In the genomic region with DNA sequence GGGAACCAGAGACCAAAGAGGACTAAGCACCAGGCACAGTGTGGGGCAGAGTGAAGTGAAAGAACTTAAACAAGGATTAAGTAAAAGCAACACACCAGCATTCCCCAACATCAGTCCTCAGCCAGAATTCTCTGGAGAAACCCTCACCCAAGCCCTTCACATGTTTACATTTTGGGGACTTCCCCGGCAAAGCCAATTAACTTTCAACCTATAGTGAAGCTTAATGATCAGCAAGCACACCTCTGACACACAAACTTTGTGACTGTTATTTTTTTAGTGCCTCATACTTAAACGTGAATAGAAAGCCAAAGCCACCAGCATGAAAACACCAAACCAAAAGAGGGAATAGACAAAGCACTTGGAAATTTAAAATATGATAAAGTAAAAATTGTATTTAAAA, we compare ENCODE assay signal across 7 cellular contexts. TPM values are rescaled to one million over a fixed set of nuclear protein-coding genes. Genes with fewer than 3 reads are reported as not detected.
DNase-seq lines count a peak whose midpoint lies in the region; ATAC-seq, FAIRE-seq and TF ChIP-seq lines count a peak whose summit lies in the region.
"Not testable (repeated sequence)": the region's sequence is repeated elsewhere in the genome, so short reads cannot be mapped to it uniquely, and the experiment has no call there.
"Had no signal": no experiment of that assay in that cellular context is flagged by ENCODE, and none has a peak within 500 bp of the region (broad histone marks: within the 10 kb centered on the region; RNA-seq: fewer than 3 reads in every experiment).

No MANE protein-coding gene starts in this region.

- not testable (repeated sequence) for H2BK15ac ChIP-seq in H1 (ENCODE audit: low read length)

- H3K79me1 ChIP-seq in H1 (ENCODE audit: low read depth, low read length): not testable (repeated sequence)

- RAD21 ChIA-PET in GM12878 (lab: Charles Lee; ENCODE audit: unreplicated experiment): not testable (repeated sequence)

- TF ChIP-seq EP300 in GM12878 (IDR thresholded peaks at IDR 0.05; ENCODE audit: borderline replicate concordance in 1 of 2, control insufficient read depth in 1 of 2, low read depth in 2 of 2, low read length in 2 of 2); H1 (IDR thresholded peaks at IDR 0.05; ENCODE audit: borderline replicate concordance in 1 of 2, low read depth in 2 of 2, low read length in 2 of 2): not testable (repeated sequence)

- not testable (repeated sequence) for H2BK20ac ChIP-seq in H1 (ENCODE audit: low read length)

- H3K23ac ChIP-seq in H1 (ENCODE audit: insufficient read length): not testable (repeated sequence)

- not testable (repeated sequence) for H3K27me3 ChIP-seq in GM12878 (replicated peaks in 1 of 2; ENCODE audit: control insufficient read depth in 2 of 2, insufficient read depth in 2 of 2, low read length in 1 of 2); H1 (replicated peaks in 1 of 4; ENCODE audit: control insufficient read depth in 3 of 4, extremely low read depth in 1 of 4, insufficient read depth in 3 of 4, low read length in 3 of 4)

- not testable (repeated sequence) for H3K18ac ChIP-seq in H1 (ENCODE audit: extremely low read depth, low read length)

- in situ Hi-C loops in GM12878 (cut with MboI): not testable (repeated sequence)

- SMC1A ChIA-PET in GM12878 (lab: Charles Lee; ENCODE audit: uncharacterized antibody, unreplicated experiment): not testable (repeated sequence)

- ATAC-seq in GM12878: not testable (repeated sequence)
- peak; percentile 71 for ATAC-seq in left colon

- not testable (repeated sequence) for H3K9ac ChIP-seq in GM12878 (ENCODE audit: control insufficient read depth, insufficient read depth, low read length); H1 (replicated peaks in 1 of 4; ENCODE audit: extremely low read depth in 1 of 4, low read depth in 3 of 4, low read length in 3 of 4)

- not testable (repeated sequence) for H3K23me2 ChIP-seq in H1 (ENCODE audit: low read depth, low read length)

- H2BK12ac ChIP-seq in H1 (ENCODE audit: low read depth, low read length): not testable (repeated sequence)

- not testable (repeated sequence) for H4K91ac ChIP-seq in H1 (replicated peaks; ENCODE audit: insufficient read length, low read length)

- CTCF ChIA-PET in GM12878 (lab: Yijun Ruan, JAX); H1 (lab: Charles Lee; ENCODE audit: partially characterized antibody): not testable (repeated sequence)

- H2BK120ac ChIP-seq in H1 (replicated peaks; ENCODE audit: low read depth, low read length): not testable (repeated sequence)

- POLR2A ChIA-PET in GM12878 (lab: Charles Lee); H1 (lab: Charles Lee; ENCODE audit: partially characterized antibody): not testable (repeated sequence)

- H3K4me3 ChIP-seq in GM12878; H1 (ENCODE audit: extremely low read depth in 1 of 4, insufficient read depth in 2 of 4, low read depth in 3 of 4, low read length in 4 of 4): not testable (repeated sequence)

- H3K9me3 ChIP-seq in GM12878 (replicated peaks; ENCODE audit: control insufficient read depth, insufficient read depth, low read length); H1 (ENCODE audit: insufficient read depth in 2 of 2, low read depth in 1 of 2, low read length in 1 of 2): not testable (repeated sequence)

- DNase-seq in GM12891 (ENCODE audit: insufficient read length, low spot score); GM19239 (ENCODE audit: insufficient read length, low spot score); GM12878 (ENCODE audit: low read depth, low spot score); H1 (ENCODE audit: low read depth in 1 of 2, low spot score in 2 of 2); left colon: not testable (repeated sequence)

- H4K8ac ChIP-seq in H1 (ENCODE audit: extremely low read depth, insufficient read depth, low read length): not testable (repeated sequence)

- H3K4me1 ChIP-seq in GM12878 (ENCODE audit: control insufficient read depth, insufficient read depth, low read length); H1 (replicated peaks in 1 of 4; ENCODE audit: control insufficient read depth in 3 of 4, insufficient read depth in 4 of 4, low read length in 3 of 4): not testable (repeated sequence)

- no CpG with 5 or more reads among the region's 2 CpGs for WGBS in GM12878 (ENCODE audit: insufficient coverage, insufficient replicate concordance, low lambda C conversion rate, missing lambda C conversion rate)
- no CpG with 5 or more reads among the region's 2 CpGs for WGBS in H1 (ENCODE audit: extremely low coverage in 1 of 2, insufficient coverage in 1 of 2, insufficient read length in 1 of 2, insufficient replicate concordance in 2 of 2, low coverage in 1 of 2, low lambda C conversion rate in 2 of 2, missing lambda C conversion rate in 1 of 2), 2 experiments

- H3K79me2 ChIP-seq in GM12878 (ENCODE audit: control insufficient read depth, insufficient read depth, low read length); H1 (ENCODE audit: control insufficient read depth in 1 of 2, insufficient read depth in 2 of 2, low read length in 2 of 2): not testable (repeated sequence)

- H3K4me2 ChIP-seq in GM12878 (ENCODE audit: control insufficient read depth, insufficient read depth); H1 (ENCODE audit: insufficient read depth in 1 of 2, low read depth in 2 of 2, low read length in 2 of 2): not testable (repeated sequence)

- not testable (repeated sequence) for H2AFZ ChIP-seq in GM12878 (ENCODE audit: control insufficient read depth, low read depth, low read length); H1 (ENCODE audit: low read length)

- TF ChIP-seq RAD21 in GM12878 (IDR thresholded peaks at IDR 0.05; ENCODE audit: insufficient read depth, low read depth, low read length); H1 (IDR thresholded peaks at IDR 0.05 in 1 of 2, conservative IDR thresholded peaks at IDR 0.05 in 1 of 2; ENCODE audit: low read depth in 2 of 2, low read length in 2 of 2): not testable (repeated sequence)

- not testable (repeated sequence) for TF ChIP-seq CTCF in GM12878 (IDR thresholded peaks at IDR 0.05 in 2 of 3, conservative IDR thresholded peaks at IDR 0.05 in 1 of 3; ENCODE audit: control insufficient read depth in 2 of 3, extremely low read depth in 1 of 3, insufficient read depth in 1 of 3, low read depth in 3 of 3, low read length in 3 of 3); H1 (IDR thresholded peaks at IDR 0.05; ENCODE audit: control extremely low read depth in 1 of 3, insufficient read depth in 1 of 3, low read depth in 1 of 3, low read length in 3 of 3)

- intact Hi-C loops in GM12878 (cut with micrococcal nuclease; ENCODE audit: unreplicated experiment); left colon (cut with DNase I, micrococcal nuclease): not testable (repeated sequence)

- H3K4ac ChIP-seq in H1 (replicated peaks; ENCODE audit: insufficient read length, low read depth, low read length): not testable (repeated sequence)

- not testable (repeated sequence) for H3K27ac ChIP-seq in GM12878 (ENCODE audit: control insufficient read depth, insufficient read depth); H1 (ENCODE audit: low read depth, low read length)

- not testable (repeated sequence) for H2AK5ac ChIP-seq in H1 (ENCODE audit: low read depth, low read length)

- TF ChIP-seq POLR2A in GM12891 (IDR thresholded peaks at IDR 0.05; ENCODE audit: low read depth, low read length); GM12878 (IDR thresholded peaks at IDR 0.05; ENCODE audit: low read depth, low read length); H1 (IDR thresholded peaks at IDR 0.05; ENCODE audit: control extremely low read depth in 1 of 2, low read depth in 2 of 2, low read length in 2 of 2): not testable (repeated sequence)

- H3K14ac ChIP-seq in H1 (ENCODE audit: insufficient read length): not testable (repeated sequence)

- H3K36me3 ChIP-seq in GM12878 (ENCODE audit: control insufficient read depth in 2 of 2, insufficient read depth in 2 of 2, low read length in 1 of 2); H1 (ENCODE audit: control insufficient read depth in 2 of 4, insufficient read depth in 4 of 4, low read length in 3 of 4): not testable (repeated sequence)

- H2BK5ac ChIP-seq in H1 (ENCODE audit: low read depth, low read length): not testable (repeated sequence)

- H4K20me1 ChIP-seq in GM12878 (ENCODE audit: control insufficient read depth, insufficient read depth); H1 (replicated peaks in 1 of 2; ENCODE audit: control insufficient read depth in 1 of 2, insufficient read depth in 2 of 2, low read length in 2 of 2): not testable (repeated sequence)

- not testable (repeated sequence) for H4K5ac ChIP-seq in H1 (ENCODE audit: insufficient read length, low read depth, low read length)

- not testable (repeated sequence) for H3K56ac ChIP-seq in H1 (replicated peaks; ENCODE audit: insufficient read length, low read depth, low read length)

- FAIRE-seq in GM12891 (lab: Jason Lieb, UNC) (peak; percentile 57), GM19239 (lab: Jason Lieb, UNC) (peak; percentile 54), GM12878 (lab: Jason Lieb, UNC) (peak; percentile 31), H1 (lab: Jason Lieb, UNC) (peak; percentile 45)

- TSS peak; percentile 84 for BruUV-seq in GM12878 (replicated peaks; lab: Mats Ljungman, UMichigan)

RNA-seq across cellular contexts. Expression of gene KIF24, which starts 55.5 kb away (rescaled TPM):
- polyA plus RNA-seq in GM12891 (2012; ENCODE audit: low read depth, missing spikeins): 1.6 TPM
- 8.8 and 9.8 TPM in 2 replicates for total RNA-seq in GM12878 (2013; cell fraction: nucleolus; rRNA removed)
- total RNA-seq in GM12878 (2014; rRNA removed) (6.0 and 6.7 TPM in 2 replicates), GM12878 (2014; rRNA removed; fragmentation: Illumina TruSeq; extraction: Trizol) (5.7 TPM in 2 replicates), GM12878 (2021) (5.2 and 5.3 TPM in 2 replicates), left colon (1 to 10 TPM; 1.3 to 2.2 TPM)
- polyA plus RNA-seq in GM12878 (2011; ENCODE audit: low read depth): 1.1 TPM
- polyA plus RNA-seq in GM12878 (2011; rRNA removed) (4.4 and 5.0 TPM in 2 replicates), GM12878 (2014; fragmentation: Illumina TruSeq; extraction: Trizol) (4.7 and 5.5 TPM in 2 replicates), GM12878 (2014; fragmentation: Nextera tagmentation; extraction: Ambion mirVana) (under 1 TPM; 0.58 to 0.66 TPM), GM12878 (2014; rRNA removed) (4.2 and 4.5 TPM in 2 replicates), GM12878 (2016; fragmentation: Nextera tagmentation; extraction: Ambion mirVana) (1 to 10 TPM; 5.8 to 6.0 TPM), H1 (2011; rRNA removed) (2.3 and 2.7 TPM in 2 replicates)
- 4.1 and 4.7 TPM in 2 replicates for polyA plus RNA-seq in GM12878 (2011; cell fraction: cytosol; rRNA removed)
- 7.0 and 7.2 TPM in 2 replicates for polyA plus RNA-seq in GM12878 (2011; cell fraction: nucleus; rRNA removed)
- 1.3 and 1.7 TPM in 2 replicates for polyA plus RNA-seq in GM12878 (2012)
- polyA minus RNA-seq in GM12878 (2011; rRNA and poly(A)+ RNA removed): 10.2 and 10.5 TPM in 2 replicates
- 2.9 and 4.2 TPM in 2 replicates for polyA minus RNA-seq in GM12878 (2011; cell fraction: cytosol; rRNA and poly(A)+ RNA removed)
- polyA minus RNA-seq in GM12878 (2011; cell fraction: nucleus; rRNA and poly(A)+ RNA removed): 4.2 and 7.8 TPM in 2 replicates
- total RNA-seq in H1 (2021; fragmentation: NEBNext Ultra II Directional; extraction: Animal tissue kit (Norgen Biotek cat#: 25700)): 3.9 and 4.5 TPM in 2 replicates
- 2.6 TPM for polyA plus RNA-seq in H1 (2011; cell fraction: cytosol; rRNA removed)
- 5.1 TPM for polyA plus RNA-seq in H1 (2011; cell fraction: nucleus; rRNA removed)
- 2.6 to 3.1 TPM (median 2.8 TPM) in 4 replicates for polyA plus RNA-seq in H1 (2012, experiment 1 of 2)
- 0.56 TPM for polyA plus RNA-seq in H1 (2012, experiment 2 of 2)
- polyA plus RNA-seq in H1 (2013, experiment 1 of 2): 1.8 TPM
- 1.7 TPM for polyA plus RNA-seq in H1 (2013, experiment 2 of 2)
- 8.9 and 10.7 TPM in 2 replicates for polyA minus RNA-seq in H1 (2011; rRNA and poly(A)+ RNA removed)
- 4.2 TPM for polyA minus RNA-seq in H1 (2011; cell fraction: cytosol; rRNA and poly(A)+ RNA removed)
- 7.3 TPM for polyA minus RNA-seq in H1 (2011; cell fraction: nucleus; rRNA and poly(A)+ RNA removed)
- polyA plus RNA-seq: CD4-positive, alpha-beta memory T cell; CD8-positive, alpha-beta memory T cell had no signal

RNA-seq across cellular contexts. Expression of gene NUDT2, which starts 55.8 kb away (rescaled TPM):
- polyA plus RNA-seq in GM12891 (2012; ENCODE audit: low read depth, missing spikeins): 27.3 TPM
- total RNA-seq in GM12878 (2013; cell fraction: nucleolus; rRNA removed): 4.5 and 7.5 TPM in 2 replicates
- total RNA-seq in GM12878 (2014; rRNA removed): 24.8 and 24.9 TPM in 2 replicates
- 28.7 and 31.2 TPM in 2 replicates for total RNA-seq in GM12878 (2014; rRNA removed; fragmentation: Illumina TruSeq; extraction: Trizol)
- total RNA-seq in GM12878 (2021): 23.8 and 24.5 TPM in 2 replicates
- 23.4 TPM for polyA plus RNA-seq in GM12878 (2011; ENCODE audit: low read depth)
- 46.6 and 46.8 TPM in 2 replicates for polyA plus RNA-seq in GM12878 (2011; rRNA removed)
- polyA plus RNA-seq in GM12878 (2011; cell fraction: cytosol; rRNA removed): 41.7 and 43.4 TPM in 2 replicates
- polyA plus RNA-seq in GM12878 (2011; cell fraction: nucleus; rRNA removed): 16.7 and 20.8 TPM in 2 replicates
- polyA plus RNA-seq in GM12878 (2012): 25.8 and 30.5 TPM in 2 replicates
- 29.2 and 30.1 TPM in 2 replicates for polyA plus RNA-seq in GM12878 (2014; fragmentation: Illumina TruSeq; extraction: Trizol)
- 10 to 100 TPM; 54.4 to 55.1 TPM for polyA plus RNA-seq in GM12878 (2014; fragmentation: Nextera tagmentation; extraction: Ambion mirVana)
- 27.7 and 27.8 TPM in 2 replicates for polyA plus RNA-seq in GM12878 (2014; rRNA removed)
- polyA plus RNA-seq in GM12878 (2016; fragmentation: Nextera tagmentation; extraction: Ambion mirVana): 10 to 100 TPM; 37.2 to 40.5 TPM
- 20.0 and 23.2 TPM in 2 replicates for polyA minus RNA-seq in GM12878 (2011; rRNA and poly(A)+ RNA removed)
- 4.0 and 4.9 TPM in 2 replicates for polyA minus RNA-seq in GM12878 (2011; cell fraction: cytosol; rRNA and poly(A)+ RNA removed)
- 2.3 and 4.7 TPM in 2 replicates for polyA minus RNA-seq in GM12878 (2011; cell fraction: nucleus; rRNA and poly(A)+ RNA removed)
- total RNA-seq in H1 (2021; fragmentation: NEBNext Ultra II Directional; extraction: Animal tissue kit (Norgen Biotek cat#: 25700)): 16.7 and 18.1 TPM in 2 replicates
- 16.2 and 23.7 TPM in 2 replicates for polyA plus RNA-seq in H1 (2011; rRNA removed)
- 28.9 TPM for polyA plus RNA-seq in H1 (2011; cell fraction: cytosol; rRNA removed)
- 11.2 TPM for polyA plus RNA-seq in H1 (2011; cell fraction: nucleus; rRNA removed)
- polyA plus RNA-seq in H1 (2012, experiment 1 of 2): 20.2 to 25.1 TPM (median 22.6 TPM) in 4 replicates
- 13.5 TPM for polyA plus RNA-seq in H1 (2012, experiment 2 of 2)
- 11.1 TPM for polyA plus RNA-seq in H1 (2013, experiment 1 of 2)
- 11.6 TPM for polyA plus RNA-seq in H1 (2013, experiment 2 of 2)
- polyA minus RNA-seq in H1 (2011; rRNA and poly(A)+ RNA removed): 9.5 and 13.0 TPM in 2 replicates
- 4.2 TPM for polyA minus RNA-seq in H1 (2011; cell fraction: cytosol; rRNA and poly(A)+ RNA removed)
- 4.0 TPM for polyA minus RNA-seq in H1 (2011; cell fraction: nucleus; rRNA and poly(A)+ RNA removed)
- 10 to 100 TPM; 14.0 to 19.2 TPM for total RNA-seq in left colon
